In the genomic region with DNA sequence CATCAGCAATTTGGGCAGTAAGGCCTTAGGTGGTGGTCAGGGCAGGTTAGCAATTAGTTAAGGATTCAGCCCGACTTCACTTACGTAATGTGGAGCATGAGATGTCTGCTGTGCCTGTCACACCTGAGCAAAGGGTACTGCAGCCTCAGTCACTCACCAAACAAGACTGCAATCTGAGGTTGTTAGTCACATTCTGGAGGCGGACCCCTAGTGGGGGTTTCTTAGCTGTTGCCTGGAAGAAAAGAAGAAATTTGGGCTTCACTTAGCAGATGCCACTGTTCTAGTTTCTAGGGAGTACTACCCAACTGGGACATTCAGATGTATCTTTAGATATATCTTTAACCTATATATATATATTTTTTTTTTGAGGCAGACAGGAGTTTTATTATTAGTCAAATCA, we compare ENCODE assay signal across 30 cellular contexts.
"Had no signal": no experiment of that assay in that cellular context is flagged by ENCODE, and none has a peak within 500 bp of the region (broad histone marks: within the 10 kb centered on the region; RNA-seq: fewer than 3 reads in every experiment).

No MANE protein-coding gene starts in this region.

- H2AFZ ChIP-seq: neural progenitor cell had no signal

- H3K36me3 Mint-ChIP-seq: memory B cell; naive thymus-derived CD4-positive, alpha-beta T cell; neural progenitor cell had no signal

- H3K36me3 ChIP-seq: esophagus squamous epithelium, heart right ventricle, neural progenitor cell, prostate gland, right atrium auricular region, suprapubic skin, transverse colon, upper lobe of right lung, uterus had no signal

- H3K27me3 Mint-ChIP-seq: stimulated activated naive CD8-positive, alpha-beta T cell treated with anti-CD3 and anti-CD28 coated beads, Interleukin-15, amount 100 ng/mL, for 72 hours had no signal

- DNase-seq: dorsolateral prefrontal cortex; effector CD4-positive, alpha-beta T cell; esophagus squamous epithelium; foreskin melanocyte; glutamatergic neuron; heart right ventricle; hippocampal formation; kidney; midbrain; naive thymus-derived CD4-positive, alpha-beta T cell; nucleus accumbens; stimulated activated CD4-positive, alpha-beta T cell treated with anti-CD3 and anti-CD28 coated beads, Interleukin-12 subunit alpha, Interleukin-12 subunit beta, amount 100 ng/mL, for 4 hours; stimulated activated CD4-positive, alpha-beta T cell treated with anti-CD3 and anti-CD28 coated beads, Interleukin-1b, Interleukin-23, amount 100 ng/mL, for 48 hours; stimulated activated CD4-positive, alpha-beta T cell treated with anti-CD3 and anti-CD28 coated beads, Interleukin-4, amount 100 ng/mL, for 1 hour; stimulated activated CD8-positive, alpha-beta memory T cell treated with anti-CD3 and anti-CD28 coated beads, Interleukin-4, amount 100 ng/mL, for 48 hours; stimulated activated naive CD4-positive, alpha-beta T cell; stimulated activated naive CD8-positive, alpha-beta T cell treated with anti-CD3 and anti-CD28 coated beads, Interleukin-15, amount 100 ng/mL, for 72 hours; transverse colon; upper lobe of right lung; uterus had no signal

- H3K4me1 Mint-ChIP-seq: memory B cell; naive thymus-derived CD4-positive, alpha-beta T cell; stimulated activated naive CD8-positive, alpha-beta T cell treated with anti-CD3 and anti-CD28 coated beads, Interleukin-15, amount 100 ng/mL, for 72 hours had no signal

- H3K4me3 Mint-ChIP-seq: memory B cell; naive thymus-derived CD4-positive, alpha-beta T cell; nephron; neural progenitor cell; stimulated activated naive CD8-positive, alpha-beta T cell treated with anti-CD3 and anti-CD28 coated beads, Interleukin-15, amount 100 ng/mL, for 72 hours had no signal

- H3K9ac ChIP-seq: neural progenitor cell had no signal

- H3K4me3 ChIP-seq: dorsolateral prefrontal cortex, esophagus squamous epithelium, heart right ventricle, lung, neural progenitor cell, prostate gland, right atrium auricular region, smooth muscle cell, suprapubic skin, transverse colon, upper lobe of right lung, uterus had no signal

- H3K4me1 ChIP-seq: heart right ventricle, neural progenitor cell, prostate gland, right atrium auricular region, suprapubic skin, upper lobe of right lung, uterus had no signal

- H3K9me3 ChIP-seq: esophagus squamous epithelium, prostate gland, transverse colon, upper lobe of right lung, uterus had no signal

- ATAC-seq: heart right ventricle; left lobe of liver; naive thymus-derived CD4-positive, alpha-beta T cell; sciatic nerve; stimulated activated naive CD8-positive, alpha-beta T cell treated with anti-CD3 and anti-CD28 coated beads, Interleukin-15, amount 100 ng/mL, for 72 hours; upper lobe of right lung had no signal

- H3K4me2 ChIP-seq: neural progenitor cell, smooth muscle cell had no signal

- H3K27me3 ChIP-seq: dorsolateral prefrontal cortex, esophagus squamous epithelium, heart right ventricle, neural progenitor cell, right atrium auricular region, suprapubic skin, transverse colon, upper lobe of right lung, uterus had no signal

- H3K27ac ChIP-seq: dorsolateral prefrontal cortex, esophagus squamous epithelium, heart right ventricle, neural progenitor cell, prostate gland, right atrium auricular region, suprapubic skin, transverse colon, upper lobe of right lung, uterus had no signal

- H3K27ac Mint-ChIP-seq: memory B cell; naive thymus-derived CD4-positive, alpha-beta T cell; nephron; neural progenitor cell; stimulated activated naive CD8-positive, alpha-beta T cell treated with anti-CD3 and anti-CD28 coated beads, Interleukin-15, amount 100 ng/mL, for 72 hours had no signal
